1 cellular context compared by ENCODE assay signal in genomic region chr19:53467138-53467502, GRCh38.
TF ChIP-seq lines count a peak whose summit lies in the region.

No MANE protein-coding gene starts in this region.

TF ChIP-seq in A549, 52 proteins besides CTCF, POLR2A, EP300 and RAD21 (continued from another document):
- TF ChIP-seq BCL3 (IDR thresholded peaks at IDR 0.05) (no peak), KDM1A (IDR thresholded peaks at IDR 0.05; ENCODE audit: low read depth) (no peak)
TF ChIP-seq in A549: peak in this region for 0.
